9 cellular contexts compared by ENCODE assay signal in the genomic region with DNA sequence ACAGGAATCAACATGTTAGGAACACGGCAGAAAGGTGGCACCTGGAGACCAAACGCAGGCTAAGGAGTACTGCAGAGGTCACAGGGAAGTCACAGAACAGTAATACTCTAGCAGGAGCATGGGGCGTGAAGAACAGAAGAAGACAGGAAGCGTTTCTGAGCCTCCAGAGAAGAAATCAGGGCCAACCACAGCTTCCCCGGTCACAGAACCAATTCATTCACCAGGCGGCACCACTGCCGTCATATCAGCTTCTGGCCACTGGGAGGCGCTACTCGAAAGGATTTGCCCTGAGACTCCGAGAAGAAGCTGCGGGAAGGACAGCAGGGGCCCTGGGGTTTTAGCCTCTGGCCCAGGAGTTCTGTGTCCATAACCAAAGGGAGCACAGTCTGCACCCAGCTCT.
DNase-seq lines count a peak whose midpoint lies in the region; ATAC-seq lines count a peak whose summit lies in the region.
"Had no signal": no experiment of that assay in that cellular context is flagged by ENCODE, and none has a peak within 500 bp of the region (broad histone marks: within the 10 kb centered on the region; RNA-seq: fewer than 3 reads in every experiment).

No MANE protein-coding gene starts in this region.

- no peaks in the 10 kb centered on the region for H3K9me3 Mint-ChIP-seq in activated naive CD8-positive, alpha-beta T cell treated with anti-CD3 and anti-CD28 coated beads, Interleukin-2, amount 10 ng/mL, durations not matched to agents 7 days and 5 days
- H3K9me3 Mint-ChIP-seq: activated naive CD4-positive, alpha-beta T cell treated with anti-CD3 and anti-CD28 coated beads, Interleukin-2, amount 50 U/mL, for 24 hours had no signal

- peak overlapping the region; percentile 38 for H3K4me3 Mint-ChIP-seq in activated naive CD8-positive, alpha-beta T cell treated with anti-CD3 and anti-CD28 coated beads, Interleukin-2, amount 10 ng/mL, durations not matched to agents 7 days and 5 days
- H3K4me3 Mint-ChIP-seq: activated naive CD4-positive, alpha-beta T cell treated with anti-CD3 and anti-CD28 coated beads, Interleukin-2, amount 50 U/mL, for 24 hours had no signal

- ATAC-seq in activated naive CD8-positive, alpha-beta T cell treated with anti-CD3 and anti-CD28 coated beads, Interleukin-2, amount 10 ng/mL, durations not matched to agents 7 days and 5 days (ENCODE audit: low read depth): no peak
- ATAC-seq in esophagus mucosa: no peak

- peak; percentile 93 for DNase-seq in ELF-1 (ENCODE audit: low read depth, low spot score)
- peak; percentile 78 for DNase-seq in Kasumi-1 (lab: John Stamatoyannopoulos, UW)
- DNase-seq in SHP77 treated with DMSO at 0.1 percent for 48 hours (lab: John Stamatoyannopoulos, UW): peak; percentile 37
- peak; percentile 81 for DNase-seq in activated naive CD8-positive, alpha-beta T cell treated with anti-CD3 and anti-CD28 coated beads, Interleukin-2, amount 10 ng/mL, durations not matched to agents 7 days and 5 days
- DNase-seq in inferior parietal cortex (ENCODE audit: extremely low spot score): peak; percentile 55
- peak; percentile 67 to 79 for DNase-seq in stimulated activated CD4-positive, alpha-beta T cell treated with anti-CD3 and anti-CD28 coated beads, Interleukin-2, amount 100 ng/mL, for 24 hours
- no peak for DNase-seq in cerebellum (ENCODE audit: low spot score)

- peak overlapping the region; percentile 47 for H3K27ac Mint-ChIP-seq in activated naive CD8-positive, alpha-beta T cell treated with anti-CD3 and anti-CD28 coated beads, Interleukin-2, amount 10 ng/mL, durations not matched to agents 7 days and 5 days

- no peaks in the 10 kb centered on the region for H3K36me3 Mint-ChIP-seq in activated naive CD8-positive, alpha-beta T cell treated with anti-CD3 and anti-CD28 coated beads, Interleukin-2, amount 10 ng/mL, durations not matched to agents 7 days and 5 days
- H3K36me3 Mint-ChIP-seq: activated naive CD4-positive, alpha-beta T cell treated with anti-CD3 and anti-CD28 coated beads, Interleukin-2, amount 50 U/mL, for 24 hours had no signal

- H3K27me3 Mint-ChIP-seq in activated naive CD8-positive, alpha-beta T cell treated with anti-CD3 and anti-CD28 coated beads, Interleukin-2, amount 10 ng/mL, durations not matched to agents 7 days and 5 days: no peaks in the 10 kb centered on the region
- H3K27me3 Mint-ChIP-seq: activated naive CD4-positive, alpha-beta T cell treated with anti-CD3 and anti-CD28 coated beads, Interleukin-2, amount 50 U/mL, for 24 hours had no signal

- H3K4me1 Mint-ChIP-seq in activated naive CD8-positive, alpha-beta T cell treated with anti-CD3 and anti-CD28 coated beads, Interleukin-2, amount 10 ng/mL, durations not matched to agents 7 days and 5 days: peaks cover 5% of the 10 kb centered on the region

- POLR2A ChIA-PET in activated naive CD8-positive, alpha-beta T cell treated with anti-CD3 and anti-CD28 coated beads, Interleukin-2, amount 10 ng/mL, durations not matched to agents 7 days and 5 days (lab: Charles Lee): no interaction called here
